ENCODE assay signal across 14 cellular contexts in the genomic region with DNA sequence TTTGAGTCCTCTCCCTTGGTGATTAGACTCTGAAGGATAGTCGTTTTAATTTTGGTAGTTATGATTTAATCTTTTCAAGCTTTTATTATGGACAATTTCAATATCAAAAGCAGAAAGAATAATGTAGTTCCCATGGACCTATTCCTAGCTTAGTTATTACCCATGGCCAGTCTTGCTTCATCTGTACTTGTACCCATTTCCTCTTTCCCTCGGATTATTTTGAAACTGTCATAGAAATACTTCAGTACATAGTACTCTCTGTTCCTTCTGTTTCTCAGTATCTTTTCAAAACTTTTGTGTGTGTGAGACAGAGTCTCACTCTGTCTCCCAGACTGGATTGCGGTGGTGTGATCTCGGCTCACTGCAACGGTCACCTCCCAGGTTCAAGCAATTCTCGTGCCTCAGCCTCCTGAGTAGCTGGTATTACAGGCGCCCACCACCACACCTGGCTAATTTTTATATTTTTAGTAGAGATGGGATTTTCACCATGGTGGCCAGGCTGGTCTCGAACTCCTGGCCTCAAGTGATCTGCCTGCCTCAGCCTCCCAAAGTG.
DNase-seq lines count a peak whose midpoint lies in the region; ATAC-seq and TF ChIP-seq lines count a peak whose summit lies in the region.
"Had no signal": no experiment of that assay in that cellular context is flagged by ENCODE, and none has a peak within 500 bp of the region (broad histone marks: within the 10 kb centered on the region; RNA-seq: fewer than 3 reads in every experiment).

No MANE protein-coding gene starts in this region.

- TF ChIP-seq POLR2A in tibial nerve (IDR thresholded peaks at IDR 0.05) = no peak

- TF ChIP-seq EP300 in tibial nerve (IDR thresholded peaks at IDR 0.05) = peak in 1 of 2 donors; percentile 71

- H3K9me3 ChIP-seq in right atrium auricular region (no peaks in the 10 kb centered on the region), tibial nerve (no peaks in the 10 kb centered on the region)

- no peaks in the 10 kb centered on the region for H3K27me3 Mint-ChIP-seq in activated naive CD8-positive, alpha-beta T cell treated with anti-CD3 and anti-CD28 coated beads, Interleukin-2, amount 10 ng/mL, durations not matched to agents 7 days and 5 days
- H3K27me3 Mint-ChIP-seq in activated naive CD8-positive, alpha-beta T cell treated with anti-CD3 and anti-CD28 coated beads, Interleukin-2, amount 50 U/mL, for 24 hours = no peaks in the 10 kb centered on the region
- H3K27me3 Mint-ChIP-seq: activated CD4-positive, alpha-beta memory T cell treated with anti-CD3 and anti-CD28 coated beads, Interleukin-2, amount 10 ng/mL, durations not matched to agents 7 days and 5 days had no signal

- H3K4me3 ChIP-seq in right atrium auricular region (no peak overlapping the region), tibial nerve (no peak overlapping the region)

- no peak for DNase-seq in activated naive CD8-positive, alpha-beta T cell treated with anti-CD3 and anti-CD28 coated beads, Interleukin-2, amount 10 ng/mL, durations not matched to agents 7 days and 5 days
- DNase-seq in activated naive CD8-positive, alpha-beta T cell treated with anti-CD3 and anti-CD28 coated beads, Interleukin-2, amount 50 U/mL, for 24 hours = no peak
- peak; percentile 87 for DNase-seq in NOMO-1 treated with DMSO at 0.1 percent for 48 hours (lab: John Stamatoyannopoulos, UW; ENCODE audit: unreplicated experiment)
- no peak for DNase-seq in right atrium auricular region (ENCODE audit: low spot score)
- no peak for DNase-seq in tibial nerve (ENCODE audit: low spot score in 2 of 2)
- DNase-seq in NCI-H1930 (lab: John Stamatoyannopoulos, UW) = no peak
- DNase-seq: activated naive CD4-positive, alpha-beta T cell treated with anti-CD3 and anti-CD28 coated beads, Interleukin-2, amount 50 U/mL, for 16 hours; EL; NCI-H1105; NCI-H526; stimulated activated CD4-positive, alpha-beta T cell treated with anti-CD3 and anti-CD28 coated beads, Interleukin-2, amount 100 ng/mL, for 24 hours had no signal

- no peak for TF ChIP-seq CTCF in right atrium auricular region (IDR thresholded peaks at IDR 0.05)
- TF ChIP-seq CTCF in tibial nerve (IDR thresholded peaks at IDR 0.05) = no peak

- H3K27ac Mint-ChIP-seq in activated naive CD8-positive, alpha-beta T cell treated with anti-CD3 and anti-CD28 coated beads, Interleukin-2, amount 10 ng/mL, durations not matched to agents 7 days and 5 days = no peak overlapping the region
- H3K27ac Mint-ChIP-seq in activated naive CD8-positive, alpha-beta T cell treated with anti-CD3 and anti-CD28 coated beads, Interleukin-2, amount 50 U/mL, for 24 hours = no peak overlapping the region
- H3K27ac Mint-ChIP-seq: activated CD4-positive, alpha-beta memory T cell treated with anti-CD3 and anti-CD28 coated beads, Interleukin-2, amount 10 ng/mL, durations not matched to agents 7 days and 5 days had no signal

- POLR2A ChIA-PET in activated naive CD8-positive, alpha-beta T cell treated with anti-CD3 and anti-CD28 coated beads, Interleukin-2, amount 10 ng/mL, durations not matched to agents 7 days and 5 days (lab: Charles Lee) = interaction anchor here (1.2 kb wide), 1 partner anchor 240 kb away, joined by 3 read pairs; no protein-coding TSS in a partner anchor

- H3K36me3 ChIP-seq in right atrium auricular region (no peaks in the 10 kb centered on the region), tibial nerve (no peaks in the 10 kb centered on the region)

- no peak for ATAC-seq in activated naive CD8-positive, alpha-beta T cell treated with anti-CD3 and anti-CD28 coated beads, Interleukin-2, amount 10 ng/mL, durations not matched to agents 7 days and 5 days (ENCODE audit: low read depth)
- no peak for ATAC-seq in activated naive CD8-positive, alpha-beta T cell treated with anti-CD3 and anti-CD28 coated beads, Interleukin-2, amount 50 U/mL, for 24 hours
- ATAC-seq in HG02763 (IDR thresholded peaks at IDR 0.05; ENCODE audit: unreplicated experiment) = no peak
- no peak for ATAC-seq in HG03135 (IDR thresholded peaks at IDR 0.05; ENCODE audit: unreplicated experiment)

- WGBS in tibial nerve, 2 donors = 80 to 81% methylated on average over 8 of the region's 8 CpGs

- H3K4me1 Mint-ChIP-seq in activated naive CD8-positive, alpha-beta T cell treated with anti-CD3 and anti-CD28 coated beads, Interleukin-2, amount 10 ng/mL, durations not matched to agents 7 days and 5 days = peaks cover 42% of the 10 kb centered on the region
- H3K4me1 Mint-ChIP-seq in activated naive CD8-positive, alpha-beta T cell treated with anti-CD3 and anti-CD28 coated beads, Interleukin-2, amount 50 U/mL, for 24 hours = peaks cover 44% of the 10 kb centered on the region

- peak overlapping the region; percentile 49 for H3K4me3 Mint-ChIP-seq in activated naive CD8-positive, alpha-beta T cell treated with anti-CD3 and anti-CD28 coated beads, Interleukin-2, amount 10 ng/mL, durations not matched to agents 7 days and 5 days
- H3K4me3 Mint-ChIP-seq in activated naive CD8-positive, alpha-beta T cell treated with anti-CD3 and anti-CD28 coated beads, Interleukin-2, amount 50 U/mL, for 24 hours = no peak overlapping the region
- H3K4me3 Mint-ChIP-seq: activated CD4-positive, alpha-beta memory T cell treated with anti-CD3 and anti-CD28 coated beads, Interleukin-2, amount 10 ng/mL, durations not matched to agents 7 days and 5 days had no signal

- peaks cover 1% of the 10 kb centered on the region for H3K9me3 Mint-ChIP-seq in activated naive CD8-positive, alpha-beta T cell treated with anti-CD3 and anti-CD28 coated beads, Interleukin-2, amount 10 ng/mL, durations not matched to agents 7 days and 5 days
- no peaks in the 10 kb centered on the region for H3K9me3 Mint-ChIP-seq in activated naive CD8-positive, alpha-beta T cell treated with anti-CD3 and anti-CD28 coated beads, Interleukin-2, amount 50 U/mL, for 24 hours
- H3K9me3 Mint-ChIP-seq: activated CD4-positive, alpha-beta memory T cell treated with anti-CD3 and anti-CD28 coated beads, Interleukin-2, amount 10 ng/mL, durations not matched to agents 7 days and 5 days had no signal

- H3K27ac ChIP-seq in right atrium auricular region (peak overlapping the region; percentile 58), tibial nerve (peak overlapping the region in 3 of 4 donors; percentile 41 to 68 (median 55))

- H3K36me3 Mint-ChIP-seq in activated naive CD8-positive, alpha-beta T cell treated with anti-CD3 and anti-CD28 coated beads, Interleukin-2, amount 10 ng/mL, durations not matched to agents 7 days and 5 days = no peaks in the 10 kb centered on the region
- H3K36me3 Mint-ChIP-seq in activated naive CD8-positive, alpha-beta T cell treated with anti-CD3 and anti-CD28 coated beads, Interleukin-2, amount 50 U/mL, for 24 hours (ENCODE audit: low read depth) = no peaks in the 10 kb centered on the region

- H3K27me3 ChIP-seq in right atrium auricular region (no peaks in the 10 kb centered on the region), tibial nerve (no peaks in the 10 kb centered on the region)

- H3K4me1 ChIP-seq in right atrium auricular region = peaks cover 0 to 73% of the 10 kb centered on the region in 2 donors
- peaks cover 0 to 83% (median 41%) of the 10 kb centered on the region in 4 donors for H3K4me1 ChIP-seq in tibial nerve
